Comparison of ENCODE assay signal across 11 cellular contexts in the genomic region with DNA sequence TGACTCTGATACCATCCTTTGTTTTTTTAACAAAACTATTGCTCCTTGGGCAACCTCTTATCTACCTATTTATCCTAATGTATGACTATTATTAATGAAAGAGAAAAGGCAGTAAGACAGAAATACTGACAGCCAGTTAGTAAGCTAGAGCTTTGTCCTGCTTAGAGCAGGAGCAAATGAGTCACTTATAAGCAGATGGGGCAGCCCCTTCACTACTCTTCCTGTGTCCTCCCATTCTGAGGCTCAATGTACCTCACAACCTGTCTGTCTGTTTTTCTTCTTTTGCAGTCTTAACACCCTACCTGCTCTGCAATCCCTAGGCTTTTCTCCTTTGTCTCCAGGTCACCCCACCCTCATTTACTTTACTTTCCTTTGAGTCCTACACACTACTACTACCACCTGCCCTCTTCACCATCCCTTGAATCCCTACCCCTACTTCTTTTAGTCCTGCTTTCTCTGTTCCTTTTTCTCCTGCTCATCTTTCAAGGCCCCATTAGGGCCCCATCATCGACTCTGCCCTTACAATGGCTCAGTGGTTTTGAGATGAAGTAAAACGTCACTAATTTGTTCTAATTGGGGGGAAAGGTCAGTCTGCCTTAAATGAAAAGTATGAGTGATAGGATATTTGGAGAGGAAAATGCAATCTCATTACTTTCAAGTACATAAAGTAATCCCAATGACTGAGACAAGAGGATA.
DNase-seq lines count a peak whose midpoint lies in the region; ATAC-seq and TF ChIP-seq lines count a peak whose summit lies in the region.
"Had no signal": no experiment of that assay in that cellular context is flagged by ENCODE, and none has a peak within 500 bp of the region (broad histone marks: within the 10 kb centered on the region; RNA-seq: fewer than 3 reads in every experiment).

No MANE protein-coding gene starts in this region.

- H3K36me3 ChIP-seq in suprapubic skin = no peaks in the 10 kb centered on the region

- no peak for TF ChIP-seq CTCF in suprapubic skin (IDR thresholded peaks at IDR 0.05)

- H3K4me1 ChIP-seq in suprapubic skin = no peaks in the 10 kb centered on the region

- DNase-seq in HK-2 (ENCODE audit: unreplicated experiment) (no peak), dedifferentiated amniotic fluid mesenchymal stem cell (ENCODE audit: extremely low spot score) (no peak), cerebellar cortex (ENCODE audit: low spot score) (no peak), suprapubic skin (ENCODE audit: low spot score in 2 of 2) (no peak)
- DNase-seq: activated CD8-positive, alpha-beta memory T cell treated with anti-CD3 and anti-CD28 coated beads, Interleukin-2, amount 50 U/mL, for 4 hours had no signal

- ATAC-seq in GM18517 (IDR thresholded peaks at IDR 0.05; ENCODE audit: unreplicated experiment) (peak; percentile 82), GM19468 (IDR thresholded peaks at IDR 0.05; ENCODE audit: extremely low read depth, unreplicated experiment) (peak; percentile 56), HG02885 (IDR thresholded peaks at IDR 0.05; ENCODE audit: poor library complexity, unreplicated experiment) (peak; percentile 81), HG03558 (IDR thresholded peaks at IDR 0.05; ENCODE audit: extremely low read depth, unreplicated experiment) (peak; percentile 69)
- ATAC-seq: esophagus mucosa had no signal

- TF ChIP-seq POLR2A in suprapubic skin (IDR thresholded peaks at IDR 0.05) = no peak

- H3K9me3 ChIP-seq in suprapubic skin = no peaks in the 10 kb centered on the region

- WGBS in suprapubic skin = 54% methylated on average over 2 of the region's 2 CpGs

- H3K4me3 ChIP-seq in suprapubic skin = no peak overlapping the region

- no peak for TF ChIP-seq EP300 in suprapubic skin (IDR thresholded peaks at IDR 0.05)

- H3K27ac ChIP-seq in suprapubic skin = no peak overlapping the region
- H3K27ac ChIP-seq: C4-2B had no signal

- no peaks in the 10 kb centered on the region for H3K27me3 ChIP-seq in suprapubic skin
